1 cellular context compared by ENCODE assay signal in the genomic region with DNA sequence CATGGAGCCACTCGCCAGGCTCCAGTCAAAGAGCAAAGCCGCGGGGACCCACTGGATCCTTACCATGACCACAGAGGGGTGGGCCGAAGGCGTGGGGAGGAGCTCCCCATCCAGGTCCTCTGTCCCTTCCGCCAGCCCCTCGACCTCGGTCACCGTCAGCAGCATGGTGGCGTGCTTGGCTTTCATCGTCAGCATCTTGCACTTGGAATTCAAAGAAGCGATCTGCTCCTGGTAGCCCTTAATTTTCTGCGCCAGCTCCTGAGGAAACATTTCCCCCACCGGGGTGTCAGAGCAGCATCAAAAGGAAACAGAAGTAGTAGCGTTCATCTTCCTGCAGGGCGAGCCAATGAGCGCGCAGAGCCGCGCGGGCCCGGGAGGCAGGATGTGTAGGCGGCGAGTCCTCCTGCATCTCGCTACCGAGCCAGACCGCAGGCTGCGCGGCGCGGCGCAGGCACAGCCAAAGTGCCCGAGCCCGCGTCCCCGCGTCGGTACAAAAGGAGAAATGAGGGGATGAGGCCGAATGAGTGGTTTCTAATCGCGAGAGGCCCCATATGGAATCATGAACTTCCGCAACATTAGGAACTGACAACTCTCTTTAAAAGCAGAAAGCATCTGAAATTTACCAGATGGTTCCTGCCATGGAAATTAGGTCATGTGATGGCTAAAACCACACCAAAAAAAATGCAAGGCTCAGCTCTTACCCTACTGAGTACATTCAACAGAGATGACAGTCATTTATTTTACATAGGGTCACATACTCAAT.
TF ChIP-seq lines count a peak whose summit lies in the region.

No MANE protein-coding gene starts in this region.

TF ChIP-seq in HepG2, 621 proteins besides CTCF, POLR2A, EP300 and RAD21 (continued from another document and continues in another):
- TF ChIP-seq ZFP41 (CRISPR knock-in tag; IDR thresholded peaks at IDR 0.05; ENCODE audit: borderline replicate concordance) (peak; percentile 82; the same call in 1 of the 2 replicates), HOXA9 (CRISPR knock-in tag; IDR thresholded peaks at IDR 0.05; ENCODE audit: borderline replicate concordance) (no peak), ZNF430 (CRISPR knock-in tag; IDR thresholded peaks at IDR 0.05) (peak; percentile 86; the same call in 1 of the 2 replicates), RFXAP (CRISPR knock-in tag; IDR thresholded peaks at IDR 0.05; ENCODE audit: borderline replicate concordance) (no peak), RBFOX2 (IDR thresholded peaks at IDR 0.05; ENCODE audit: low read depth, low read length) (peak; percentile 83), ZKSCAN1 (IDR thresholded peaks at IDR 0.05; ENCODE audit: low read length) (no peak), ZNF660 (CRISPR knock-in tag; IDR thresholded peaks at IDR 0.05; ENCODE audit: borderline replicate concordance, low read depth) (no peak), ZNF274 (CRISPR knock-in tag; IDR thresholded peaks at IDR 0.05) (peak; percentile 88; the same call in 1 of the 2 replicates), GPN1 (CRISPR knock-in tag; IDR thresholded peaks at IDR 0.05; ENCODE audit: borderline replicate concordance) (no peak), ARNTL (CRISPR knock-in tag; IDR thresholded peaks at IDR 0.05) (0 out of 2 replicates have a peak, but pooled peaks have one; percentile 36), ZNF589 (CRISPR knock-in tag; conservative IDR thresholded peaks at IDR 0.05) (0 out of 2 replicates have a peak, but pooled peaks have one; percentile 50), MYC (CRISPR knock-in tag; IDR thresholded peaks at IDR 0.05; ENCODE audit: borderline replicate concordance) (peak; percentile 82), ZNF7 (CRISPR knock-in tag; IDR thresholded peaks at IDR 0.05) (no peak), ZFP36L2 (CRISPR knock-in tag; IDR thresholded peaks at IDR 0.05) (peak; percentile 42; the same call in 1 of the 2 replicates), ZNF331 (CRISPR knock-in tag; IDR thresholded peaks at IDR 0.05) (peak; percentile 55), HOXA5 (CRISPR knock-in tag; IDR thresholded peaks at IDR 0.05) (no peak; the same call in 1 of the 2 replicates), ZNF792 (CRISPR knock-in tag; IDR thresholded peaks at IDR 0.05) (peak; percentile 84), POLR2AphosphoS5 (IDR thresholded peaks at IDR 0.05; ENCODE audit: low read depth, low read length) (peak; percentile 51; the same call in 1 of the 2 replicates), NCOR1 (IDR thresholded peaks at IDR 0.05; ENCODE audit: borderline replicate concordance, low read length) (no peak), GABPB1 (CRISPR knock-in tag; IDR thresholded peaks at IDR 0.05) (peak; percentile 85), REL (CRISPR knock-in tag; conservative IDR thresholded peaks at IDR 0.05) (no peak), NR2F2 (IDR thresholded peaks at IDR 0.05; ENCODE audit: borderline replicate concordance, low read depth) (no peak), ZFP82 (CRISPR knock-in tag; IDR thresholded peaks at IDR 0.05; ENCODE audit: borderline replicate concordance) (peak; percentile 15; the same call in 1 of the 2 replicates)
- TF ChIP-seq, protein P1, sequence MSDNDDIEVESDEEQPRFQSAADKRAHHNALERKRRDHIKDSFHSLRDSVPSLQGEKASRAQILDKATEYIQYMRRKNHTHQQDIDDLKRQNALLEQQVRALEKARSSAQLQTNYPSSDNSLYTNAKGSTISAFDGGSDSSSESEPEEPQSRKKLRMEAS (IDR thresholded peaks at IDR 0.05) = peak; percentile 71
- TF ChIP-seq, protein P2, sequence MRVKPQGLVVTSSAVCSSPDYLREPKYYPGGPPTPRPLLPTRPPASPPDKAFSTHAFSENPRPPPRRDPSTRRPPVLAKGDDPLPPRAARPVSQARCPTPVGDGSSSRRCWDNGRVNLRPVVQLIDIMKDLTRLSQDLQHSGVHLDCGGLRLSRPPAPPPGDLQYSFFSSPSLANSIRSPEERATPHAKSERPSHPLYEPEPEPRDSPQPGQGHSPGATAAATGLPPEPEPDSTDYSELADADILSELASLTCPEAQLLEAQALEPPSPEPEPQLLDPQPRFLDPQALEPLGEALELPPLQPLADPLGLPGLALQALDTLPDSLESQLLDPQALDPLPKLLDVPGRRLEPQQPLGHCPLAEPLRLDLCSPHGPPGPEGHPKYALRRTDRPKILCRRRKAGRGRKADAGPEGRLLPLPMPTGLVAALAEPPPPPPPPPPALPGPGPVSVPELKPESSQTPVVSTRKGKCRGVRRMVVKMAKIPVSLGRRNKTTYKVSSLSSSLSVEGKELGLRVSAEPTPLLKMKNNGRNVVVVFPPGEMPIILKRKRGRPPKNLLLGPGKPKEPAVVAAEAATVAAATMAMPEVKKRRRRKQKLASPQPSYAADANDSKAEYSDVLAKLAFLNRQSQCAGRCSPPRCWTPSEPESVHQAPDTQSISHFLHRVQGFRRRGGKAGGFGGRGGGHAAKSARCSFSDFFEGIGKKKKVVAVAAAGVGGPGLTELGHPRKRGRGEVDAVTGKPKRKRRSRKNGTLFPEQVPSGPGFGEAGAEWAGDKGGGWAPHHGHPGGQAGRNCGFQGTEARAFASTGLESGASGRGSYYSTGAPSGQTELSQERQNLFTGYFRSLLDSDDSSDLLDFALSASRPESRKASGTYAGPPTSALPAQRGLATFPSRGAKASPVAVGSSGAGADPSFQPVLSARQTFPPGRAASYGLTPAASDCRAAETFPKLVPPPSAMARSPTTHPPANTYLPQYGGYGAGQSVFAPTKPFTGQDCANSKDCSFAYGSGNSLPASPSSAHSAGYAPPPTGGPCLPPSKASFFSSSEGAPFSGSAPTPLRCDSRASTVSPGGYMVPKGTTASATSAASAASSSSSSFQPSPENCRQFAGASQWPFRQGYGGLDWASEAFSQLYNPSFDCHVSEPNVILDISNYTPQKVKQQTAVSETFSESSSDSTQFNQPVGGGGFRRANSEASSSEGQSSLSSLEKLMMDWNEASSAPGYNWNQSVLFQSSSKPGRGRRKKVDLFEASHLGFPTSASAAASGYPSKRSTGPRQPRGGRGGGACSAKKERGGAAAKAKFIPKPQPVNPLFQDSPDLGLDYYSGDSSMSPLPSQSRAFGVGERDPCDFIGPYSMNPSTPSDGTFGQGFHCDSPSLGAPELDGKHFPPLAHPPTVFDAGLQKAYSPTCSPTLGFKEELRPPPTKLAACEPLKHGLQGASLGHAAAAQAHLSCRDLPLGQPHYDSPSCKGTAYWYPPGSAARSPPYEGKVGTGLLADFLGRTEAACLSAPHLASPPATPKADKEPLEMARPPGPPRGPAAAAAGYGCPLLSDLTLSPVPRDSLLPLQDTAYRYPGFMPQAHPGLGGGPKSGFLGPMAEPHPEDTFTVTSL (CRISPR knock-in tag; IDR thresholded peaks at IDR 0.05; ENCODE audit: borderline replicate concordance) = peak; percentile 59
- TF ChIP-seq, protein P3, sequence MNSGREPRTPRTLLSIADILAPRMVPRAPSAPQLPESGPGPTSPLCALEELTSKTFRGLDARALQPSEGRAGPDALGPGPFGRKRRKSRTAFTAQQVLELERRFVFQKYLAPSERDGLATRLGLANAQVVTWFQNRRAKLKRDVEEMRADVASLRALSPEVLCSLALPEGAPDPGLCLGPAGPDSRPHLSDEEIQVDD (CRISPR knock-in tag; IDR thresholded peaks at IDR 0.05; ENCODE audit: borderline replicate concordance) = no peak
- TF ChIP-seq, protein P4, sequence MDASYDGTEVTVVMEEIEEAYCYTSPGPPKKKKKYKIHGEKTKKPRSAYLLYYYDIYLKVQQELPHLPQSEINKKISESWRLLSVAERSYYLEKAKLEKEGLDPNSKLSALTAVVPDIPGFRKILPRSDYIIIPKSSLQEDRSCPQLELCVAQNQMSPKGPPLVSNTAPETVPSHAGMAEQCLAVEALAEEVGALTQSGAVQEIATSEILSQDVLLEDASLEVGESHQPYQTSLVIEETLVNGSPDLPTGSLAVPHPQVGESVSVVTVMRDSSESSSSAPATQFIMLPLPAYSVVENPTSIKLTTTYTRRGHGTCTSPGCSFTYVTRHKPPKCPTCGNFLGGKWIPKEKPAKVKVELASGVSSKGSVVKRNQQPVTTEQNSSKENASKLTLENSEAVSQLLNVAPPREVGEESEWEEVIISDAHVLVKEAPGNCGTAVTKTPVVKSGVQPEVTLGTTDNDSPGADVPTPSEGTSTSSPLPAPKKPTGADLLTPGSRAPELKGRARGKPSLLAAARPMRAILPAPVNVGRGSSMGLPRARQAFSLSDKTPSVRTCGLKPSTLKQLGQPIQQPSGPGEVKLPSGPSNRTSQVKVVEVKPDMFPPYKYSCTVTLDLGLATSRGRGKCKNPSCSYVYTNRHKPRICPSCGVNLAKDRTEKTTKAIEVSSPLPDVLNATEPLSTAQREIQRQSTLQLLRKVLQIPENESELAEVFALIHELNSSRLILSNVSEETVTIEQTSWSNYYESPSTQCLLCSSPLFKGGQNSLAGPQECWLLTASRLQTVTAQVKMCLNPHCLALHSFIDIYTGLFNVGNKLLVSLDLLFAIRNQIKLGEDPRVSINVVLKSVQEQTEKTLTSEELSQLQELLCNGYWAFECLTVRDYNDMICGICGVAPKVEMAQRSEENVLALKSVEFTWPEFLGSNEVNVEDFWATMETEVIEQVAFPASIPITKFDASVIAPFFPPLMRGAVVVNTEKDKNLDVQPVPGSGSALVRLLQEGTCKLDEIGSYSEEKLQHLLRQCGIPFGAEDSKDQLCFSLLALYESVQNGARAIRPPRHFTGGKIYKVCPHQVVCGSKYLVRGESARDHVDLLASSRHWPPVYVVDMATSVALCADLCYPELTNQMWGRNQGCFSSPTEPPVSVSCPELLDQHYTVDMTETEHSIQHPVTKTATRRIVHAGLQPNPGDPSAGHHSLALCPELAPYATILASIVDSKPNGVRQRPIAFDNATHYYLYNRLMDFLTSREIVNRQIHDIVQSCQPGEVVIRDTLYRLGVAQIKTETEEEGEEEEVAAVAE (CRISPR knock-in tag; IDR thresholded peaks at IDR 0.05; ENCODE audit: borderline replicate concordance) = no peak
- TF ChIP-seq, protein P5, sequence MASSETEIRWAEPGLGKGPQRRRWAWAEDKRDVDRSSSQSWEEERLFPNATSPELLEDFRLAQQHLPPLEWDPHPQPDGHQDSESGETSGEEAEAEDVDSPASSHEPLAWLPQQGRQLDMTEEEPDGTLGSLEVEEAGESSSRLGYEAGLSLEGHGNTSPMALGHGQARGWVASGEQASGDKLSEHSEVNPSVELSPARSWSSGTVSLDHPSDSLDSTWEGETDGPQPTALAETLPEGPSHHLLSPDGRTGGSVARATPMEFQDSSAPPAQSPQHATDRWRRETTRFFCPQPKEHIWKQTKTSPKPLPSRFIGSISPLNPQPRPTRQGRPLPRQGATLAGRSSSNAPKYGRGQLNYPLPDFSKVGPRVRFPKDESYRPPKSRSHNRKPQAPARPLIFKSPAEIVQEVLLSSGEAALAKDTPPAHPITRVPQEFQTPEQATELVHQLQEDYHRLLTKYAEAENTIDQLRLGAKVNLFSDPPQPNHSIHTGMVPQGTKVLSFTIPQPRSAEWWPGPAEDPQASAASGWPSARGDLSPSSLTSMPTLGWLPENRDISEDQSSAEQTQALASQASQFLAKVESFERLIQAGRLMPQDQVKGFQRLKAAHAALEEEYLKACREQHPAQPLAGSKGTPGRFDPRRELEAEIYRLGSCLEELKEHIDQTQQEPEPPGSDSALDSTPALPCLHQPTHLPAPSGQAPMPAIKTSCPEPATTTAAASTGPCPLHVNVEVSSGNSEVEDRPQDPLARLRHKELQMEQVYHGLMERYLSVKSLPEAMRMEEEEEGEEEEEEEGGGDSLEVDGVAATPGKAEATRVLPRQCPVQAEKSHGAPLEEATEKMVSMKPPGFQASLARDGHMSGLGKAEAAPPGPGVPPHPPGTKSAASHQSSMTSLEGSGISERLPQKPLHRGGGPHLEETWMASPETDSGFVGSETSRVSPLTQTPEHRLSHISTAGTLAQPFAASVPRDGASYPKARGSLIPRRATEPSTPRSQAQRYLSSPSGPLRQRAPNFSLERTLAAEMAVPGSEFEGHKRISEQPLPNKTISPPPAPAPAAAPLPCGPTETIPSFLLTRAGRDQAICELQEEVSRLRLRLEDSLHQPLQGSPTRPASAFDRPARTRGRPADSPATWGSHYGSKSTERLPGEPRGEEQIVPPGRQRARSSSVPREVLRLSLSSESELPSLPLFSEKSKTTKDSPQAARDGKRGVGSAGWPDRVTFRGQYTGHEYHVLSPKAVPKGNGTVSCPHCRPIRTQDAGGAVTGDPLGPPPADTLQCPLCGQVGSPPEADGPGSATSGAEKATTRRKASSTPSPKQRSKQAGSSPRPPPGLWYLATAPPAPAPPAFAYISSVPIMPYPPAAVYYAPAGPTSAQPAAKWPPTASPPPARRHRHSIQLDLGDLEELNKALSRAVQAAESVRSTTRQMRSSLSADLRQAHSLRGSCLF (CRISPR knock-in tag; IDR thresholded peaks at IDR 0.05; ENCODE audit: borderline replicate concordance) = no peak
- TF ChIP-seq, protein P6, sequence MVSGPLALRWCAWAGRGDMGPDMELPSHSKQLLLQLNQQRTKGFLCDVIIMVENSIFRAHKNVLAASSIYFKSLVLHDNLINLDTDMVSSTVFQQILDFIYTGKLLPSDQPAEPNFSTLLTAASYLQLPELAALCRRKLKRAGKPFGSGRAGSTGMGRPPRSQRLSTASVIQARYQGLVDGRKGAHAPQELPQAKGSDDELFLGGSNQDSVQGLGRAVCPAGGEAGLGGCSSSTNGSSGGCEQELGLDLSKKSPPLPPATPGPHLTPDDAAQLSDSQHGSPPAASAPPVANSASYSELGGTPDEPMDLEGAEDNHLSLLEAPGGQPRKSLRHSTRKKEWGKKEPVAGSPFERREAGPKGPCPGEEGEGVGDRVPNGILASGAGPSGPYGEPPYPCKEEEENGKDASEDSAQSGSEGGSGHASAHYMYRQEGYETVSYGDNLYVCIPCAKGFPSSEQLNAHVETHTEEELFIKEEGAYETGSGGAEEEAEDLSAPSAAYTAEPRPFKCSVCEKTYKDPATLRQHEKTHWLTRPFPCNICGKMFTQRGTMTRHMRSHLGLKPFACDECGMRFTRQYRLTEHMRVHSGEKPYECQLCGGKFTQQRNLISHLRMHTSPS (CRISPR knock-in tag; IDR thresholded peaks at IDR 0.05; ENCODE audit: low read depth) = no peak
- TF ChIP-seq, protein P7, sequence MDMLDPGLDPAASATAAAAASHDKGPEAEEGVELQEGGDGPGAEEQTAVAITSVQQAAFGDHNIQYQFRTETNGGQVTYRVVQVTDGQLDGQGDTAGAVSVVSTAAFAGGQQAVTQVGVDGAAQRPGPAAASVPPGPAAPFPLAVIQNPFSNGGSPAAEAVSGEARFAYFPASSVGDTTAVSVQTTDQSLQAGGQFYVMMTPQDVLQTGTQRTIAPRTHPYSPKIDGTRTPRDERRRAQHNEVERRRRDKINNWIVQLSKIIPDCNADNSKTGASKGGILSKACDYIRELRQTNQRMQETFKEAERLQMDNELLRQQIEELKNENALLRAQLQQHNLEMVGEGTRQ (IDR thresholded peaks at IDR 0.05; ENCODE audit: low read depth, low read length) = peak; percentile 26; the same call in 1 of the 2 replicates
- TF ChIP-seq, protein P7 (CRISPR knock-in tag; IDR thresholded peaks at IDR 0.05; ENCODE audit: borderline replicate concordance) = peak; percentile 73; the same call in 1 of the 2 replicates
